In genomic region chr14:103385153-103385993, GRCh38 we compare ENCODE assay signal across 1 cellular context.
A peak's percentile ranks its signal among the peaks of the same experiment; 100 is the strongest.
TF ChIP-seq lines count a peak whose summit lies in the region.

TSS of gene MARK3 (plus strand) at chr14:103385415. CDS start at chr14:103386030, 615 bp downstream.

TF ChIP-seq in HepG2, 621 proteins besides CTCF, POLR2A, EP300 and RAD21 (continued from another document and continues in another):
- TF ChIP-seq PAXIP1 (CRISPR knock-in tag; conservative IDR thresholded peaks at IDR 0.05) (no peak), KDM4B (CRISPR knock-in tag; IDR thresholded peaks at IDR 0.05) (no peak), ZNF180 (CRISPR knock-in tag; IDR thresholded peaks at IDR 0.05; ENCODE audit: borderline replicate concordance, low read depth) (no peak), MAZ (IDR thresholded peaks at IDR 0.05; ENCODE audit: borderline replicate concordance, low read depth, low read length) (0 out of 2 replicates have a peak, but pooled peaks have one; percentile 9), MAZ (CRISPR knock-in tag; IDR thresholded peaks at IDR 0.05; ENCODE audit: low read depth) (peak; percentile 69; the same call in 1 of the 2 replicates), U2AF1 (optimal IDR thresholded peaks at IDR 0.05; ENCODE audit: low read depth, low read length) (no peak), ZNF350 (CRISPR knock-in tag; IDR thresholded peaks at IDR 0.05; ENCODE audit: borderline replicate concordance, low read depth) (no peak), SUZ12 (IDR thresholded peaks at IDR 0.05; ENCODE audit: low read depth, low read length) (0 out of 2 replicates have a peak, but pooled peaks have one; percentile 7), SAFB2 (CRISPR knock-in tag; IDR thresholded peaks at IDR 0.05; ENCODE audit: borderline replicate concordance, low read depth) (0 out of 2 replicates have a peak, but pooled peaks have one; percentile 39), NAIF1 (CRISPR knock-in tag; IDR thresholded peaks at IDR 0.05; ENCODE audit: borderline replicate concordance) (no peak), DNMT1 (CRISPR knock-in tag; IDR thresholded peaks at IDR 0.05) (no peak; the same call in 1 of the 2 replicates), TIGD3 (CRISPR knock-in tag; IDR thresholded peaks at IDR 0.05; ENCODE audit: borderline replicate concordance) (no peak), ISL2 (CRISPR knock-in tag; IDR thresholded peaks at IDR 0.05) (no peak; the same call in 1 of the 2 replicates), NCOA1 (CRISPR knock-in tag; IDR thresholded peaks at IDR 0.05) (no peak), SRY (CRISPR knock-in tag; IDR thresholded peaks at IDR 0.05) (0 out of 2 replicates have a peak, but pooled peaks have one; percentile 45), MED1 (CRISPR knock-in tag; IDR thresholded peaks at IDR 0.05) (peak; percentile 24; the same call in 1 of the 2 replicates), NFE2 (CRISPR knock-in tag; IDR thresholded peaks at IDR 0.05) (no peak), SOX13 (IDR thresholded peaks at IDR 0.05) (no peak), SOX13 (CRISPR knock-in tag; conservative IDR thresholded peaks at IDR 0.05 in 1 of 2, IDR thresholded peaks at IDR 0.05 in 1 of 2) (no peak), ZNF619 (CRISPR knock-in tag; IDR thresholded peaks at IDR 0.05) (no peak), AHDC1 (CRISPR knock-in tag; IDR thresholded peaks at IDR 0.05; ENCODE audit: borderline replicate concordance) (no peak), RBM39 (IDR thresholded peaks at IDR 0.05; ENCODE audit: low read depth, low read length, poor library complexity, severe bottlenecking) (peak; percentile 73), ZNF33B (CRISPR knock-in tag; IDR thresholded peaks at IDR 0.05) (no peak), ARID3A (IDR thresholded peaks at IDR 0.05; ENCODE audit: low read depth, low read length) (no peak), ZNF660 (CRISPR knock-in tag; IDR thresholded peaks at IDR 0.05; ENCODE audit: borderline replicate concordance, low read depth) (no peak), ARHGAP35 (CRISPR knock-in tag; IDR thresholded peaks at IDR 0.05; ENCODE audit: borderline replicate concordance) (no peak), ASH2L (IDR thresholded peaks at IDR 0.05; ENCODE audit: insufficient read length, low read depth, low read length) (peak; percentile 77), SNAPC5 (CRISPR knock-in tag; IDR thresholded peaks at IDR 0.05; ENCODE audit: borderline replicate concordance) (no peak), KDM5A (IDR thresholded peaks at IDR 0.05; ENCODE audit: borderline replicate concordance, low read length) (peak; percentile 69), ZNF382 (CRISPR knock-in tag; IDR thresholded peaks at IDR 0.05; ENCODE audit: borderline replicate concordance) (no peak), GLMP (CRISPR knock-in tag; IDR thresholded peaks at IDR 0.05; ENCODE audit: borderline replicate concordance) (no peak), NFE2L2 (IDR thresholded peaks at IDR 0.05; ENCODE audit: low read length) (no peak), ZFP41 (CRISPR knock-in tag; IDR thresholded peaks at IDR 0.05; ENCODE audit: borderline replicate concordance) (0 out of 2 replicates have a peak, but pooled peaks have one; percentile 45), ZFP62 (CRISPR knock-in tag; IDR thresholded peaks at IDR 0.05) (no peak), PLRG1 (conservative IDR thresholded peaks at IDR 0.05) (no peak), CENPT (CRISPR knock-in tag; IDR thresholded peaks at IDR 0.05; ENCODE audit: low read depth) (no peak; the same call in 1 of the 2 replicates), ZXDC (CRISPR knock-in tag; IDR thresholded peaks at IDR 0.05) (no peak), MNT (IDR thresholded peaks at IDR 0.05) (no peak), THAP7 (CRISPR knock-in tag; IDR thresholded peaks at IDR 0.05) (no peak), AHR (CRISPR knock-in tag; IDR thresholded peaks at IDR 0.05) (no peak), FOXA3 (CRISPR knock-in tag; IDR thresholded peaks at IDR 0.05) (no peak), KLF12 (CRISPR knock-in tag; IDR thresholded peaks at IDR 0.05; ENCODE audit: borderline replicate concordance) (no peak), EEA1 (CRISPR knock-in tag; IDR thresholded peaks at IDR 0.05; ENCODE audit: borderline replicate concordance) (no peak)
